ENCODE assay signal across 20 cellular contexts in the genomic region with DNA sequence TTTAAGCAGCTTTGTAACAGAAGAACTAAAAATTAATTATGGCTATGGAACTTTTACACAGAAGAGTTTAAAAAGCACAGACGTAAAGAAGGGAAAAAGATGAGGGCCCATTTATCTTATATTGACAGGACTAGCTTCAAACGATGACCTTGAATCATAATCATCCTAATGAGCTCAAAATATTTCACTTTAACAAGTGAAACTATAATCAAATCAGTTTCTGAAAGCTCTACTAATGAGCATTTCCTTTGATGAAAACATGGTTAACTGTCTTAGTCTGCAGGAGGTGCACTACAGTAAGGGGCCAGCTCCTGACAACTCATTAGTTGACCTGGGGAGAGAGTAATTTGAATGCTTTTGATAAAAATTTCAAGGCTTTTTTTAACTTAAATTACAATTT.
"Had no signal": no experiment of that assay in that cellular context is flagged by ENCODE, and none has a peak within 500 bp of the region (broad histone marks: within the 10 kb centered on the region; RNA-seq: fewer than 3 reads in every experiment).

No MANE protein-coding gene starts in this region.

- DNase-seq: islet precursor cell; left ventricle myocardium inferior; mesendoderm; mucosa of descending colon; naive thymus-derived CD4-positive, alpha-beta T cell; ovary; right cardiac atrium; stimulated activated CD4-positive, alpha-beta T cell treated with anti-CD3 and anti-CD28 coated beads, Interleukin-12 subunit alpha, Interleukin-12 subunit beta, amount 100 ng/mL, for 4 hours; stimulated activated CD4-positive, alpha-beta T cell treated with anti-CD3 and anti-CD28 coated beads, Interleukin-15, amount 100 ng/mL, for 24 hours; stimulated activated CD4-positive, alpha-beta T cell treated with anti-CD3 and anti-CD28 coated beads, Interleukin-2, amount 100 ng/mL, for 24 hours; stimulated activated CD4-positive, alpha-beta T cell treated with anti-CD3 and anti-CD28 coated beads, Interleukin-4, amount 100 ng/mL, for 1 hour; stimulated activated naive B cell treated with anti-CD40 and anti-IgM and Interleukin-4, amounts not matched to agents 10 μg/mL and 1 μg/mL and 100 μg/mL, for 72 hours; stimulated activated naive CD8-positive, alpha-beta T cell treated with anti-CD3 and anti-CD28 coated beads, Interleukin-15, Interleukin-2, amounts not matched to agents 100 U/mL and 50 U/mL, for 24 hours; stomach; testis; thyroid gland; transverse colon; upper lobe of left lung had no signal

- ATAC-seq: mucosa of descending colon; naive thymus-derived CD4-positive, alpha-beta T cell; natural killer cell treated with Interleukin-12 subunit alpha and Interleukin-12 subunit beta and Interleukin-15 and Interleukin-18, amount 100 ng/mL, for 72 hours; right cardiac atrium; sciatic nerve; stimulated activated naive B cell treated with anti-CD40 and anti-IgM and Interleukin-4, amounts not matched to agents 10 μg/mL and 1 μg/mL and 100 μg/mL, for 72 hours; stimulated activated naive CD8-positive, alpha-beta T cell treated with anti-CD3 and anti-CD28 coated beads, Interleukin-15, Interleukin-2, amounts not matched to agents 100 U/mL and 50 U/mL, for 24 hours had no signal
